ENCODE assay signal across 1 cellular context in the genomic region with DNA sequence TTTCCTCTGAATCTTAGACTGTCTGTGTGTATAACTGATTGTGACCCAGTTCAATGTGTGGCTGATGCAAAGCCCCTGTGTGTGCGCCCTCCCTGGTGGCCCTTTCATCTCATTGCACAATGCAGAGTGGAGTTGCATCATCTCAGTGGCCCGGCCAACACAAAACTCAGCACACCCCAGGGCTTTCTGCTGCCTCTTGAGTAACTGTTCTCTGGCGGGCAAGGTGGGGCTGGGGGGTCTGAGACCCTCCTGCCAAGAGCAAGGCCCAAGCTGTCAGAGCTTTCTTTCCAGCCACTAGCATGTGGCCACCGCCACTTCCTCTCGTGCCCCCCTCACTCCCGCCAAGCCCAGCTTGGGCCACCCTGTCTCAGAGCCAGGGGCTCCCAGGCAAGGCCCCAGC.
TF ChIP-seq lines count a peak whose summit lies in the region.

No MANE protein-coding gene starts in this region.

TF ChIP-seq in SK-N-SH, 30 proteins besides CTCF, POLR2A, EP300 and RAD21 (continued from another document):
- TF ChIP-seq, protein P1, sequence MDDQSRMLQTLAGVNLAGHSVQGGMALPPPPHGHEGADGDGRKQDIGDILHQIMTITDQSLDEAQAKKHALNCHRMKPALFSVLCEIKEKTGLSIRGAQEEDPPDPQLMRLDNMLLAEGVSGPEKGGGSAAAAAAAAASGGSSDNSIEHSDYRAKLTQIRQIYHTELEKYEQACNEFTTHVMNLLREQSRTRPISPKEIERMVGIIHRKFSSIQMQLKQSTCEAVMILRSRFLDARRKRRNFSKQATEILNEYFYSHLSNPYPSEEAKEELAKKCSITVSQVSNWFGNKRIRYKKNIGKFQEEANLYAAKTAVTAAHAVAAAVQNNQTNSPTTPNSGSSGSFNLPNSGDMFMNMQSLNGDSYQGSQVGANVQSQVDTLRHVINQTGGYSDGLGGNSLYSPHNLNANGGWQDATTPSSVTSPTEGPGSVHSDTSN (IDR thresholded peaks at IDR 0.05), result no peak
- TF ChIP-seq NFIC (IDR thresholded peaks at IDR 0.05; ENCODE audit: borderline replicate concordance), result no peak
